ENCODE assay signal across 9 cellular contexts in genomic region chr2:151810506-151810905, GRCh38. TPM values are rescaled to one million over a fixed set of nuclear protein-coding genes. Genes with fewer than 3 reads are reported as not detected.
DNase-seq lines count a peak whose midpoint lies in the region; ATAC-seq and TF ChIP-seq lines count a peak whose summit lies in the region.
"Had no signal": no experiment of that assay in that cellular context is flagged by ENCODE, and none has a peak within 500 bp of the region (broad histone marks: within the 10 kb centered on the region; RNA-seq: fewer than 3 reads in every experiment).

No MANE protein-coding gene starts in this region.

- CTCF ChIA-PET in activated CD4-positive, alpha-beta T cell treated with anti-CD3 and anti-CD28 coated beads, Interleukin-2, amount 10 ng/mL, durations not matched to agents 7 days and 5 days (lab: Charles Lee): interaction anchor here (1.5 kb wide), 1 partner anchor 9 kb away, joined by 5 read pairs; no protein-coding TSS in a partner anchor

- ATAC-seq in natural killer cell (no peak), HG03469 (IDR thresholded peaks at IDR 0.05; ENCODE audit: unreplicated experiment) (no peak), HG03354 (IDR thresholded peaks at IDR 0.05; ENCODE audit: poor library complexity, severe bottlenecking, unreplicated experiment) (no peak)
- ATAC-seq in natural killer cell treated with Interleukin-12 subunit alpha and Interleukin-12 subunit beta and Interleukin-15 and Interleukin-18, amount 100 ng/mL, for 72 hours: no peak

- TF ChIP-seq CTCF in natural killer cell (IDR thresholded peaks at IDR 0.05): no peak

- H3K4me3 Mint-ChIP-seq in natural killer cell: no peak overlapping the region
- H3K4me3 Mint-ChIP-seq in natural killer cell treated with Interleukin-12 subunit alpha and Interleukin-12 subunit beta and Interleukin-15 and Interleukin-18, amount 100 ng/mL, for 72 hours: no peak overlapping the region
- no peak overlapping the region for H3K4me3 Mint-ChIP-seq in immature natural killer cell
- H3K4me3 Mint-ChIP-seq in activated CD4-positive, alpha-beta T cell treated with anti-CD3 and anti-CD28 coated beads, Interleukin-2, amount 10 ng/mL, durations not matched to agents 7 days and 5 days: no peak overlapping the region

- POLR2A ChIA-PET in activated CD4-positive, alpha-beta T cell treated with anti-CD3 and anti-CD28 coated beads, Interleukin-2, amount 10 ng/mL, durations not matched to agents 7 days and 5 days (lab: Charles Lee): no interaction called here

- no peak for DNase-seq in natural killer cell
- DNase-seq in natural killer cell treated with Interleukin-12 subunit alpha and Interleukin-12 subunit beta and Interleukin-15 and Interleukin-18, amount 100 ng/mL, for 72 hours (ENCODE audit: low spot score): no peak
- DNase-seq in HuH-7 (ENCODE audit: low spot score): peak; percentile 52
- no peak for DNase-seq in immature natural killer cell
- DNase-seq in activated CD4-positive, alpha-beta T cell treated with anti-CD3 and anti-CD28 coated beads, Interleukin-2, amount 10 ng/mL, durations not matched to agents 7 days and 5 days: no peak
- DNase-seq: ACHN, DMS 273 treated with DMSO at 0.1 percent for 48 hours had no signal

- H3K27me3 Mint-ChIP-seq in natural killer cell (ENCODE audit: low read depth in 2 of 2): no peaks in the 10 kb centered on the region
- no peaks in the 10 kb centered on the region for H3K27me3 Mint-ChIP-seq in natural killer cell treated with Interleukin-12 subunit alpha and Interleukin-12 subunit beta and Interleukin-15 and Interleukin-18, amount 100 ng/mL, for 72 hours
- no peaks in the 10 kb centered on the region for H3K27me3 Mint-ChIP-seq in immature natural killer cell (ENCODE audit: low read depth in 3 of 3)
- H3K27me3 Mint-ChIP-seq in activated CD4-positive, alpha-beta T cell treated with anti-CD3 and anti-CD28 coated beads, Interleukin-2, amount 10 ng/mL, durations not matched to agents 7 days and 5 days: no peaks in the 10 kb centered on the region

- H3K36me3 Mint-ChIP-seq in natural killer cell (no peaks in the 10 kb centered on the region), immature natural killer cell (peaks cover 17 to 32% (median 21%) of the 10 kb centered on the region in 3 donors)
- peaks cover 10% of the 10 kb centered on the region for H3K36me3 Mint-ChIP-seq in natural killer cell treated with Interleukin-12 subunit alpha and Interleukin-12 subunit beta and Interleukin-15 and Interleukin-18, amount 100 ng/mL, for 72 hours
- H3K36me3 Mint-ChIP-seq in activated CD4-positive, alpha-beta T cell treated with anti-CD3 and anti-CD28 coated beads, Interleukin-2, amount 10 ng/mL, durations not matched to agents 7 days and 5 days (ENCODE audit: low read depth): peaks cover 32% of the 10 kb centered on the region

- intact Hi-C loops in natural killer cell (cut with micrococcal nuclease): no loop called here

- H3K27ac Mint-ChIP-seq in natural killer cell: peak overlapping the region; percentile 2 to 4
- peak overlapping the region in 1 of 2 donors; percentile 12 for H3K27ac Mint-ChIP-seq in natural killer cell treated with Interleukin-12 subunit alpha and Interleukin-12 subunit beta and Interleukin-15 and Interleukin-18, amount 100 ng/mL, for 72 hours
- H3K27ac Mint-ChIP-seq in immature natural killer cell: peak overlapping the region in 4 of 6 donors; percentile 7 to 69 (median 42)
- no peak overlapping the region for H3K27ac Mint-ChIP-seq in activated CD4-positive, alpha-beta T cell treated with anti-CD3 and anti-CD28 coated beads, Interleukin-2, amount 10 ng/mL, durations not matched to agents 7 days and 5 days

- no peaks in the 10 kb centered on the region for H3K9me3 Mint-ChIP-seq in natural killer cell
- H3K9me3 Mint-ChIP-seq in natural killer cell treated with Interleukin-12 subunit alpha and Interleukin-12 subunit beta and Interleukin-15 and Interleukin-18, amount 100 ng/mL, for 72 hours: no peaks in the 10 kb centered on the region
- no peaks in the 10 kb centered on the region for H3K9me3 Mint-ChIP-seq in immature natural killer cell
- H3K9me3 Mint-ChIP-seq in activated CD4-positive, alpha-beta T cell treated with anti-CD3 and anti-CD28 coated beads, Interleukin-2, amount 10 ng/mL, durations not matched to agents 7 days and 5 days: no peaks in the 10 kb centered on the region

- H3K4me1 Mint-ChIP-seq in natural killer cell (peaks cover 4 to 5% of the 10 kb centered on the region in 2 donors), immature natural killer cell (peaks cover 4 to 5% of the 10 kb centered on the region in 2 donors)
- peaks cover 6 to 9% of the 10 kb centered on the region in 2 donors for H3K4me1 Mint-ChIP-seq in natural killer cell treated with Interleukin-12 subunit alpha and Interleukin-12 subunit beta and Interleukin-15 and Interleukin-18, amount 100 ng/mL, for 72 hours (ENCODE audit: low read depth in 2 of 2)
- H3K4me1 Mint-ChIP-seq in activated CD4-positive, alpha-beta T cell treated with anti-CD3 and anti-CD28 coated beads, Interleukin-2, amount 10 ng/mL, durations not matched to agents 7 days and 5 days: peaks cover 11% of the 10 kb centered on the region

RNA-seq across cellular contexts. Expression of gene ARL5A, which starts 17.7 kb away (rescaled TPM):
- 10 to 100 TPM; 39.9 to 58.0 (median 56.5) TPM for total RNA-seq in natural killer cell
- total RNA-seq in natural killer cell treated with Interleukin-12 subunit alpha and Interleukin-12 subunit beta and Interleukin-15 and Interleukin-18, amount 100 ng/mL, for 72 hours: 10 to 100 TPM; 45.5 to 68.2 TPM
- 100 to 1,000 TPM in 1 of 3 donors, 10 to 100 TPM in 2; 55.4 to 143 (median 82.1) TPM for polyA plus RNA-seq in immature natural killer cell
- total RNA-seq in activated CD4-positive, alpha-beta T cell treated with anti-CD3 and anti-CD28 coated beads, Interleukin-2, amount 10 ng/mL, durations not matched to agents 7 days and 5 days: 10 to 100 TPM; 47.4 to 49.0 TPM
